Comparison of ENCODE assay signal across 8 cellular contexts in genomic region chr3:87082806-87083440, GRCh38.
A peak's percentile ranks its signal among the peaks of the same experiment; 100 is the strongest.
DNase-seq lines count a peak whose midpoint lies in the region; ATAC-seq and TF ChIP-seq lines count a peak whose summit lies in the region.

No MANE protein-coding gene starts in this region.

- H3K27ac Mint-ChIP-seq in osteocyte (ENCODE audit: unreplicated experiment), result no peak overlapping the region
- H3K27ac Mint-ChIP-seq in activated naive CD8-positive, alpha-beta T cell treated with anti-CD3 and anti-CD28 coated beads, Interleukin-2, amount 50 U/mL, for 24 hours, result no peak overlapping the region

- DNase-seq in DMS114 treated with DMSO at 0.1 percent for 48 hours (lab: John Stamatoyannopoulos, UW; ENCODE audit: unreplicated experiment) (peak; percentile 91), HuH-7.5 (ENCODE audit: low spot score) (peak; percentile 32), RPMI7951 (ENCODE audit: low read depth) (peak; percentile 66), fibroblast of gingiva (ENCODE audit: low read depth) (peak; percentile 57), osteocyte (ENCODE audit: extremely low spot score, unreplicated experiment) (no peak)
- DNase-seq in stimulated activated CD4-positive, alpha-beta T cell treated with anti-CD3 and anti-CD28 coated beads, Interleukin-12 subunit alpha, Interleukin-12 subunit beta, amount 100 ng/mL, for 4 hours, result no peak
- no peak for DNase-seq in activated naive CD8-positive, alpha-beta T cell treated with anti-CD3 and anti-CD28 coated beads, Interleukin-2, amount 50 U/mL, for 24 hours

- H3K27me3 Mint-ChIP-seq in osteocyte (ENCODE audit: unreplicated experiment), result no peaks in the 10 kb centered on the region
- H3K27me3 Mint-ChIP-seq in activated naive CD8-positive, alpha-beta T cell treated with anti-CD3 and anti-CD28 coated beads, Interleukin-2, amount 50 U/mL, for 24 hours, result peaks cover 5% of the 10 kb centered on the region

- ATAC-seq in GM19468 (IDR thresholded peaks at IDR 0.05; ENCODE audit: extremely low read depth, unreplicated experiment), result peak; percentile 79
- no peak for ATAC-seq in activated naive CD8-positive, alpha-beta T cell treated with anti-CD3 and anti-CD28 coated beads, Interleukin-2, amount 50 U/mL, for 24 hours

- H3K4me3 Mint-ChIP-seq in osteocyte (ENCODE audit: unreplicated experiment), result no peak overlapping the region
- H3K4me3 Mint-ChIP-seq in activated naive CD8-positive, alpha-beta T cell treated with anti-CD3 and anti-CD28 coated beads, Interleukin-2, amount 50 U/mL, for 24 hours, result no peak overlapping the region

- H3K9me3 Mint-ChIP-seq in osteocyte (ENCODE audit: unreplicated experiment), result no peaks in the 10 kb centered on the region
- no peaks in the 10 kb centered on the region for H3K9me3 Mint-ChIP-seq in activated naive CD8-positive, alpha-beta T cell treated with anti-CD3 and anti-CD28 coated beads, Interleukin-2, amount 50 U/mL, for 24 hours

- no peaks in the 10 kb centered on the region for H3K36me3 Mint-ChIP-seq in osteocyte (ENCODE audit: unreplicated experiment)
- H3K36me3 Mint-ChIP-seq in activated naive CD8-positive, alpha-beta T cell treated with anti-CD3 and anti-CD28 coated beads, Interleukin-2, amount 50 U/mL, for 24 hours (ENCODE audit: low read depth), result no peaks in the 10 kb centered on the region

- TF ChIP-seq CTCF in osteocyte (IDR thresholded peaks at IDR 0.05), result peak; percentile 83

- H3K4me1 Mint-ChIP-seq in osteocyte (ENCODE audit: unreplicated experiment), result peaks cover 5% of the 10 kb centered on the region
- H3K4me1 Mint-ChIP-seq in activated naive CD8-positive, alpha-beta T cell treated with anti-CD3 and anti-CD28 coated beads, Interleukin-2, amount 50 U/mL, for 24 hours, result no peaks in the 10 kb centered on the region

Comparison
In these comparisons a context has a peak if more than half of its experiments do, and no peak if none do; other contexts are left out.
1. DNase-seq: peak in DMS114 treated with DMSO at 0.1 percent for 48 hours (single experiment), HuH-7.5 (single experiment), RPMI7951 (single experiment) and fibroblast of gingiva (single experiment); none in osteocyte (single experiment), stimulated activated CD4-positive, alpha-beta T cell treated with anti-CD3 and anti-CD28 coated beads, Interleukin-12 subunit alpha, Interleukin-12 subunit beta, amount 100 ng/mL, for 4 hours (single experiment) and activated naive CD8-positive, alpha-beta T cell treated with anti-CD3 and anti-CD28 coated beads, Interleukin-2, amount 50 U/mL, for 24 hours (single experiment).